ENCODE assay signal across 22 cellular contexts in the genomic region with DNA sequence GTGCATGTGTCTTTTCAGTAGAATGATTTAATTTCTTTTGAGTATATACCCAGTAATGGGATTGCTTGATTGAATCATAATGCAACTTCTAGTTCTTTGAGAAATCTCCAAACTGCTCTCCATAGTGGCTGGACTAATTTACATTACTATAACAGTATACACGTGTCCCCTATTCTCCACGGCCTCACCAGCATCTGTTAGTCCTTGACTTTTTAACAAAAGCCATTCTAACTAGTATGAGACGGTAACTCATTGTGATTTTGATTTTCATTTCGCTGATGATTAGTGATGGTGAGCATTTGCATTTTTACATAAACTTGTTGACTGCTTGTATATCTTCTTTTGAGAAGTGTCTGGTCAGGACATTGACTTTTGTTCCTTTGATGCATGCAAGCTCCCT. TPM values are rescaled to one million over a fixed set of nuclear protein-coding genes. Genes with fewer than 3 reads are reported as not detected.
DNase-seq lines count a peak whose midpoint lies in the region; ATAC-seq lines count a peak whose summit lies in the region.
"Had no signal": no experiment of that assay in that cellular context is flagged by ENCODE, and none has a peak within 500 bp of the region (broad histone marks: within the 10 kb centered on the region; RNA-seq: fewer than 3 reads in every experiment).

No MANE protein-coding gene starts in this region.

- in situ Hi-C loops in HAP-1 (cut with MboI; ENCODE audit: low sequenced_read_pairs), result no loop called here

- H3K9me3 Mint-ChIP-seq in activated naive CD8-positive, alpha-beta T cell treated with anti-CD3 and anti-CD28 coated beads, Interleukin-2, amount 10 ng/mL, durations not matched to agents 7 days and 5 days, result peaks cover 6% of the 10 kb centered on the region
- H3K9me3 Mint-ChIP-seq in activated naive CD8-positive, alpha-beta T cell treated with anti-CD3 and anti-CD28 coated beads, Interleukin-2, amount 50 U/mL, for 24 hours, result peaks cover 5% of the 10 kb centered on the region
- H3K9me3 Mint-ChIP-seq: CD8-positive, alpha-beta memory T cell had no signal

- no peaks in the 10 kb centered on the region for H3K36me3 ChIP-seq in HAP-1 (replicated peaks)
- H3K36me3 ChIP-seq: BE2C, BLaER1 had no signal

- peaks cover 14% of the 10 kb centered on the region for H3K4me1 Mint-ChIP-seq in activated naive CD8-positive, alpha-beta T cell treated with anti-CD3 and anti-CD28 coated beads, Interleukin-2, amount 10 ng/mL, durations not matched to agents 7 days and 5 days
- peaks cover 4% of the 10 kb centered on the region for H3K4me1 Mint-ChIP-seq in activated naive CD8-positive, alpha-beta T cell treated with anti-CD3 and anti-CD28 coated beads, Interleukin-2, amount 50 U/mL, for 24 hours
- H3K4me1 Mint-ChIP-seq: CD4-positive, CD25-positive, alpha-beta regulatory T cell had no signal

- peaks cover 13% of the 10 kb centered on the region for H3K27me3 Mint-ChIP-seq in activated naive CD8-positive, alpha-beta T cell treated with anti-CD3 and anti-CD28 coated beads, Interleukin-2, amount 10 ng/mL, durations not matched to agents 7 days and 5 days
- H3K27me3 Mint-ChIP-seq in activated naive CD8-positive, alpha-beta T cell treated with anti-CD3 and anti-CD28 coated beads, Interleukin-2, amount 50 U/mL, for 24 hours, result peaks cover 11% of the 10 kb centered on the region

- ATAC-seq in activated naive CD8-positive, alpha-beta T cell treated with anti-CD3 and anti-CD28 coated beads, Interleukin-2, amount 10 ng/mL, durations not matched to agents 7 days and 5 days (ENCODE audit: low read depth), result no peak
- no peak for ATAC-seq in activated naive CD8-positive, alpha-beta T cell treated with anti-CD3 and anti-CD28 coated beads, Interleukin-2, amount 50 U/mL, for 24 hours
- no peak for ATAC-seq in GM18870 (IDR thresholded peaks at IDR 0.05; ENCODE audit: unreplicated experiment)

- peaks cover 9% of the 10 kb centered on the region for H3K36me3 Mint-ChIP-seq in activated naive CD8-positive, alpha-beta T cell treated with anti-CD3 and anti-CD28 coated beads, Interleukin-2, amount 10 ng/mL, durations not matched to agents 7 days and 5 days
- no peaks in the 10 kb centered on the region for H3K36me3 Mint-ChIP-seq in activated naive CD8-positive, alpha-beta T cell treated with anti-CD3 and anti-CD28 coated beads, Interleukin-2, amount 50 U/mL, for 24 hours (ENCODE audit: low read depth)
- H3K36me3 Mint-ChIP-seq: CD14-positive monocyte; CD4-positive, alpha-beta memory T cell; CD4-positive, CD25-positive, alpha-beta regulatory T cell; CD8-positive, alpha-beta memory T cell had no signal

- DNase-seq in activated naive CD8-positive, alpha-beta T cell treated with anti-CD3 and anti-CD28 coated beads, Interleukin-2, amount 10 ng/mL, durations not matched to agents 7 days and 5 days, result no peak
- DNase-seq in activated naive CD8-positive, alpha-beta T cell treated with anti-CD3 and anti-CD28 coated beads, Interleukin-2, amount 50 U/mL, for 24 hours, result no peak
- peak; percentile 58 to 82 for DNase-seq in HAP-1 (ENCODE audit: low spot score in 2 of 2)
- DNase-seq in activated CD4-positive, CD25-positive, alpha-beta regulatory T cell treated with anti-CD3 and anti-CD28 coated beads, Interleukin-2, amount 50 U/mL, for 72 hours, result no peak
- DNase-seq: 8988T; ACHN; BE2C; C1 segment of cervical spinal cord; CD4-positive, alpha-beta memory T cell; CD4-positive, CD25-positive, alpha-beta regulatory T cell; CD8-positive, alpha-beta memory T cell; COR-L47; DMS 273 treated with DMSO at 0.1 percent for 48 hours; DMS153; DMS53; DMS79; DND-41; EL; GDM1 had no signal

- no peaks in the 10 kb centered on the region for H3K27me3 ChIP-seq in HAP-1 (ENCODE audit: low read depth)
- H3K27me3 ChIP-seq: BE2C, BLaER1 had no signal

- H3K4me3 Mint-ChIP-seq in activated naive CD8-positive, alpha-beta T cell treated with anti-CD3 and anti-CD28 coated beads, Interleukin-2, amount 10 ng/mL, durations not matched to agents 7 days and 5 days, result peak overlapping the region; percentile 20
- no peak overlapping the region for H3K4me3 Mint-ChIP-seq in activated naive CD8-positive, alpha-beta T cell treated with anti-CD3 and anti-CD28 coated beads, Interleukin-2, amount 50 U/mL, for 24 hours
- H3K4me3 Mint-ChIP-seq: CD14-positive monocyte; CD4-positive, alpha-beta memory T cell; CD4-positive, CD25-positive, alpha-beta regulatory T cell; CD8-positive, alpha-beta memory T cell had no signal

- peaks cover 13% of the 10 kb centered on the region for H3K9me3 ChIP-seq in HAP-1
- H3K9me3 ChIP-seq: BE2C, BLaER1 had no signal

- H3K27ac Mint-ChIP-seq in activated naive CD8-positive, alpha-beta T cell treated with anti-CD3 and anti-CD28 coated beads, Interleukin-2, amount 10 ng/mL, durations not matched to agents 7 days and 5 days, result peak overlapping the region; percentile 7
- H3K27ac Mint-ChIP-seq in activated naive CD8-positive, alpha-beta T cell treated with anti-CD3 and anti-CD28 coated beads, Interleukin-2, amount 50 U/mL, for 24 hours, result no peak overlapping the region
- H3K27ac Mint-ChIP-seq: CD14-positive monocyte; CD4-positive, alpha-beta memory T cell; CD4-positive, CD25-positive, alpha-beta regulatory T cell; CD8-positive, alpha-beta memory T cell had no signal

- no peak overlapping the region for H3K4me3 ChIP-seq in HAP-1
- H3K4me3 ChIP-seq: BLaER1 had no signal

- H3K4me1 ChIP-seq in HAP-1, result peaks cover 4% of the 10 kb centered on the region
- H3K4me1 ChIP-seq: BE2C had no signal

- POLR2A ChIA-PET in activated naive CD8-positive, alpha-beta T cell treated with anti-CD3 and anti-CD28 coated beads, Interleukin-2, amount 10 ng/mL, durations not matched to agents 7 days and 5 days (lab: Charles Lee), result no interaction called here

RNA-seq across cellular contexts. Expression of a gene that starts 51.8 kb away (rescaled TPM):
- 10 to 100 TPM; 45.5 to 47.4 TPM for total RNA-seq in activated naive CD8-positive, alpha-beta T cell treated with anti-CD3 and anti-CD28 coated beads, Interleukin-2, amount 10 ng/mL, durations not matched to agents 7 days and 5 days

Comparison
In these comparisons a context has a peak if more than half of its experiments do, and no peak if none do; other contexts are left out.
1. DNase-seq: peak in HAP-1 (2 of 2); none in activated naive CD8-positive, alpha-beta T cell treated with anti-CD3 and anti-CD28 coated beads, Interleukin-2, amount 10 ng/mL, durations not matched to agents 7 days and 5 days (single experiment), activated naive CD8-positive, alpha-beta T cell treated with anti-CD3 and anti-CD28 coated beads, Interleukin-2, amount 50 U/mL, for 24 hours (single experiment) and activated CD4-positive, CD25-positive, alpha-beta regulatory T cell treated with anti-CD3 and anti-CD28 coated beads, Interleukin-2, amount 50 U/mL, for 72 hours (single experiment).